29 cellular contexts compared by ENCODE assay signal in genomic region chr15:98142584-98142983, GRCh38.
DNase-seq lines count a peak whose midpoint lies in the region; ATAC-seq, FAIRE-seq and TF ChIP-seq lines count a peak whose summit lies in the region.
"Had no signal": no experiment of that assay in that cellular context is flagged by ENCODE, and none has a peak within 500 bp of the region (broad histone marks: within the 10 kb centered on the region; RNA-seq: fewer than 3 reads in every experiment).

No MANE protein-coding gene starts in this region.

- H3K9me3 ChIP-seq in DOHH2 (ENCODE audit: control insufficient read depth, insufficient read depth, low read length) (no peaks in the 10 kb centered on the region), Karpas-422 (ENCODE audit: low read length) (peaks cover 9% of the 10 kb centered on the region; the same call in 1 of the 2 replicates), H1 (ENCODE audit: insufficient read depth in 2 of 2, low read depth in 1 of 2, low read length in 1 of 2) (no peaks in the 10 kb centered on the region)
- H3K9me3 ChIP-seq in CD4-positive, alpha-beta T cell (ENCODE audit: control insufficient read depth, low read length), result no peaks in the 10 kb centered on the region
- H3K9me3 ChIP-seq: heart right ventricle, prostate gland, testis had no signal

- H3K79me1 ChIP-seq in H1 (ENCODE audit: low read depth, low read length), result no peaks in the 10 kb centered on the region

- H2AFZ ChIP-seq in Karpas-422 (ENCODE audit: low read length), result no peak overlapping the region
- H2AFZ ChIP-seq in H1 (ENCODE audit: low read length), result no peak overlapping the region

- TF ChIP-seq CTCF in DOHH2 (IDR thresholded peaks at IDR 0.05; ENCODE audit: low read depth, low read length, poor library complexity, severe bottlenecking), result peak; percentile 17
- TF ChIP-seq CTCF in H1 (IDR thresholded peaks at IDR 0.05; ENCODE audit: control extremely low read depth in 1 of 3, insufficient read depth in 1 of 3, low read depth in 1 of 3, low read length in 3 of 3), result peak; percentile 68 to 74 (median 72)
- TF ChIP-seq CTCF in nephron progenitor cell (IDR thresholded peaks at IDR 0.05), result peak; percentile 19
- TF ChIP-seq CTCF in CD4-positive, alpha-beta T cell (IDR thresholded peaks at IDR 0.05), result no peak

- no peak for ATAC-seq in CD4-positive, alpha-beta T cell (ENCODE audit: poor library complexity)
- no peak for ATAC-seq in HG02678 (IDR thresholded peaks at IDR 0.05; ENCODE audit: unreplicated experiment)
- ATAC-seq: activated CD4-positive, alpha-beta T cell treated with anti-CD3 and anti-CD28 coated beads for 36 hours; activated T-cell treated with anti-CD3 and anti-CD28 coated beads, Interleukin-2, amount 50 U/mL, for 4 hours; heart right ventricle; left ventricle myocardium superior; stimulated activated memory B cell treated with anti-CD40 and anti-IgM and Interleukin-4, amounts not matched to agents 10 μg/mL and 1 μg/mL and 100 μg/mL, for 72 hours had no signal

- no peak overlapping the region for H4K5ac ChIP-seq in H1 (ENCODE audit: insufficient read length, low read depth, low read length)

- intact Hi-C loops in CD4-positive, alpha-beta T cell (cut with DNase I, micrococcal nuclease), result loop anchor here in 1 of 2 experiments (10.0 kb wide), 1 partner anchor 422 kb away; no protein-coding TSS in a partner anchor

- H2AK5ac ChIP-seq in H1 (ENCODE audit: low read depth, low read length), result no peak overlapping the region

- no peak for FAIRE-seq in H1 (lab: Jason Lieb, UNC)
- FAIRE-seq: GM12891, TTC549 had no signal

- no peak overlapping the region for H3K27ac Mint-ChIP-seq in nephron progenitor cell
- H3K27ac Mint-ChIP-seq in CD4-positive, alpha-beta T cell, result no peak overlapping the region
- H3K27ac Mint-ChIP-seq: activated CD4-positive, alpha-beta T cell treated with anti-CD3 and anti-CD28 coated beads for 36 hours; stimulated activated memory B cell treated with anti-CD40 and anti-IgM and Interleukin-4, amounts not matched to agents 10 μg/mL and 1 μg/mL and 100 μg/mL, for 72 hours had no signal

- WGBS in H1 (ENCODE audit: extremely low coverage in 1 of 2, insufficient coverage in 1 of 2, insufficient read length in 1 of 2, insufficient replicate concordance in 2 of 2, low coverage in 1 of 2, low lambda C conversion rate in 2 of 2, missing lambda C conversion rate in 1 of 2), 2 experiments, result 66% methylated on average over 2 of the region's 2 CpGs; no CpG with 5 or more reads in 1 of the 2 experiments

- no peak overlapping the region for H2BK20ac ChIP-seq in H1 (ENCODE audit: low read length)

- no peak overlapping the region for H3K4me3 ChIP-seq in DOHH2 (ENCODE audit: low read length)
- no peak overlapping the region for H3K4me3 ChIP-seq in Karpas-422 (ENCODE audit: low read length)
- no peak overlapping the region for H3K4me3 ChIP-seq in H1 (ENCODE audit: extremely low read depth in 1 of 4, insufficient read depth in 2 of 4, low read depth in 3 of 4, low read length in 4 of 4)
- H3K4me3 ChIP-seq: coronary artery, heart right ventricle, prostate gland, testis had no signal

- peaks cover 15% of the 10 kb centered on the region for H3K4me1 Mint-ChIP-seq in nephron progenitor cell
- peaks cover 10% of the 10 kb centered on the region for H3K4me1 Mint-ChIP-seq in CD4-positive, alpha-beta T cell (ENCODE audit: low read depth)
- H3K4me1 Mint-ChIP-seq: neural crest cell had no signal

- H3K9me3 Mint-ChIP-seq in nephron progenitor cell, result no peaks in the 10 kb centered on the region
- no peaks in the 10 kb centered on the region for H3K9me3 Mint-ChIP-seq in CD4-positive, alpha-beta T cell
- H3K9me3 Mint-ChIP-seq: activated T-cell treated with anti-CD3 and anti-CD28 coated beads, Interleukin-2, amount 50 U/mL, for 4 hours; neural crest cell; stimulated activated memory B cell treated with anti-CD40 and anti-IgM and Interleukin-4, amounts not matched to agents 10 μg/mL and 1 μg/mL and 100 μg/mL, for 72 hours had no signal

- H3K9ac ChIP-seq in Karpas-422 (ENCODE audit: low read length), result no peak overlapping the region
- no peak overlapping the region for H3K9ac ChIP-seq in H1 (replicated peaks in 1 of 4; ENCODE audit: extremely low read depth in 1 of 4, low read depth in 3 of 4, low read length in 3 of 4)

- H3K23me2 ChIP-seq in H1 (ENCODE audit: low read depth, low read length), result no peaks in the 10 kb centered on the region; the same call in 1 of the 2 replicates

- CTCF ChIA-PET in H1 (lab: Charles Lee; ENCODE audit: partially characterized antibody), result interaction anchor here (0.7 to 4.7 kb wide), 29 partner anchors 9 to 551 kb away, joined by 3 to 46 read pairs (median 3); no protein-coding TSS in a partner anchor
- CTCF ChIA-PET in CD4-positive, alpha-beta T cell (lab: Charles Lee), result no interaction called here

- H4K8ac ChIP-seq in H1 (ENCODE audit: extremely low read depth, insufficient read depth, low read length), result no peak overlapping the region

- H3K4ac ChIP-seq in H1 (replicated peaks; ENCODE audit: insufficient read length, low read depth, low read length), result no peak overlapping the region

- TF ChIP-seq EP300 in H1 (IDR thresholded peaks at IDR 0.05; ENCODE audit: borderline replicate concordance in 1 of 2, low read depth in 2 of 2, low read length in 2 of 2), result no peak

- H3K27me3 ChIP-seq in DOHH2 (ENCODE audit: control insufficient read depth, low read length), result no peaks in the 10 kb centered on the region
- H3K27me3 ChIP-seq in Karpas-422 (ENCODE audit: low read length), result no peaks in the 10 kb centered on the region
- 0 out of 7 replicates have a peak, but pooled peaks cover 0 to 3% (median 0%) of the 10 kb centered on the region in 4 experiments for H3K27me3 ChIP-seq in H1 (replicated peaks in 1 of 4; ENCODE audit: control insufficient read depth in 3 of 4, extremely low read depth in 1 of 4, insufficient read depth in 3 of 4, low read length in 3 of 4)
- H3K27me3 ChIP-seq in CD4-positive, alpha-beta T cell (ENCODE audit: control insufficient read depth, insufficient read depth, low read length), result no peaks in the 10 kb centered on the region
- H3K27me3 ChIP-seq: testis had no signal

- H3K9me2 ChIP-seq in DOHH2 (replicated peaks; ENCODE audit: control insufficient read depth, low read length) (no peaks in the 10 kb centered on the region), Karpas-422 (replicated peaks; ENCODE audit: insufficient read depth, low read length) (no peaks in the 10 kb centered on the region)

- no peak overlapping the region for H3K4me3 Mint-ChIP-seq in nephron progenitor cell
- no peak overlapping the region for H3K4me3 Mint-ChIP-seq in CD4-positive, alpha-beta T cell
- H3K4me3 Mint-ChIP-seq: activated CD4-positive, alpha-beta T cell treated with anti-CD3 and anti-CD28 coated beads for 36 hours; activated T-cell treated with anti-CD3 and anti-CD28 coated beads, Interleukin-2, amount 50 U/mL, for 4 hours; neural crest cell; stimulated activated memory B cell treated with anti-CD40 and anti-IgM and Interleukin-4, amounts not matched to agents 10 μg/mL and 1 μg/mL and 100 μg/mL, for 72 hours had no signal

- H3K79me2 ChIP-seq in DOHH2 (ENCODE audit: control insufficient read depth, low read length) (no peaks in the 10 kb centered on the region), Karpas-422 (ENCODE audit: low read length) (no peaks in the 10 kb centered on the region), H1 (ENCODE audit: control insufficient read depth in 1 of 2, insufficient read depth in 2 of 2, low read length in 2 of 2) (no peaks in the 10 kb centered on the region)

- no peak for TF ChIP-seq POLR2A in H1 (IDR thresholded peaks at IDR 0.05; ENCODE audit: control extremely low read depth in 1 of 2, low read depth in 2 of 2, low read length in 2 of 2)

- H3K27ac ChIP-seq in DOHH2 (ENCODE audit: low read depth, low read length) (no peak overlapping the region), Karpas-422 (ENCODE audit: low read length) (no peak overlapping the region), H1 (ENCODE audit: low read depth, low read length) (no peak overlapping the region)
- H3K27ac ChIP-seq in CD4-positive, alpha-beta T cell (ENCODE audit: low read depth, low read length), result no peak overlapping the region
- H3K27ac ChIP-seq: coronary artery, heart right ventricle, HL-60, prostate gland, testis had no signal

- H2BK5ac ChIP-seq in H1 (ENCODE audit: low read depth, low read length), result no peak overlapping the region

- peaks cover 12% of the 10 kb centered on the region for H3F3A ChIP-seq in DOHH2 (ENCODE audit: control insufficient read depth, insufficient read depth)

- no peak overlapping the region for H3K18ac ChIP-seq in H1 (ENCODE audit: extremely low read depth, low read length)

- TF ChIP-seq RAD21 in H1 (IDR thresholded peaks at IDR 0.05 in 1 of 2, conservative IDR thresholded peaks at IDR 0.05 in 1 of 2; ENCODE audit: low read depth in 2 of 2, low read length in 2 of 2), result peak; percentile 78 to 81

- H4K91ac ChIP-seq in H1 (replicated peaks; ENCODE audit: insufficient read length, low read length), result no peak overlapping the region

- H2BK12ac ChIP-seq in H1 (ENCODE audit: low read depth, low read length), result no peak overlapping the region

- no peak overlapping the region for H3K56ac ChIP-seq in H1 (replicated peaks; ENCODE audit: insufficient read length, low read depth, low read length)

- POLR2A ChIA-PET in H1 (lab: Charles Lee; ENCODE audit: partially characterized antibody), result no interaction called here
- POLR2A ChIA-PET in CD4-positive, alpha-beta T cell (lab: Charles Lee), result no interaction called here

- H3K4me1 ChIP-seq in DOHH2 (ENCODE audit: control insufficient read depth, low read length) (peaks cover 61% of the 10 kb centered on the region), Karpas-422 (ENCODE audit: low read length) (peaks cover 5% of the 10 kb centered on the region), H1 (replicated peaks in 1 of 4; ENCODE audit: control insufficient read depth in 3 of 4, insufficient read depth in 4 of 4, low read length in 3 of 4) (no peaks in the 10 kb centered on the region; a peak in 1 of 7 replicates)
- H3K4me1 ChIP-seq: heart right ventricle, prostate gland, testis had no signal

- no peaks in the 10 kb centered on the region for H3K36me3 Mint-ChIP-seq in nephron progenitor cell (ENCODE audit: low read depth)
- no peaks in the 10 kb centered on the region for H3K36me3 Mint-ChIP-seq in CD4-positive, alpha-beta T cell (ENCODE audit: low read depth)
- H3K36me3 Mint-ChIP-seq: stimulated activated memory B cell treated with anti-CD40 and anti-IgM and Interleukin-4, amounts not matched to agents 10 μg/mL and 1 μg/mL and 100 μg/mL, for 72 hours had no signal

- no peak overlapping the region for H2BK120ac ChIP-seq in H1 (replicated peaks; ENCODE audit: low read depth, low read length)

- H3K27me3 Mint-ChIP-seq in nephron progenitor cell (ENCODE audit: low read depth, poor library complexity), result peaks cover 13% of the 10 kb centered on the region
- no peaks in the 10 kb centered on the region for H3K27me3 Mint-ChIP-seq in CD4-positive, alpha-beta T cell
- H3K27me3 Mint-ChIP-seq: activated CD4-positive, alpha-beta T cell treated with anti-CD3 and anti-CD28 coated beads for 36 hours had no signal

- H4K20me1 ChIP-seq in DOHH2 (ENCODE audit: control insufficient read depth, insufficient read depth, low read depth, low read length) (no peaks in the 10 kb centered on the region), Karpas-422 (ENCODE audit: insufficient read depth, low read depth, low read length) (no peaks in the 10 kb centered on the region), H1 (replicated peaks in 1 of 2; ENCODE audit: control insufficient read depth in 1 of 2, insufficient read depth in 2 of 2, low read length in 2 of 2) (no peaks in the 10 kb centered on the region)

- H2BK15ac ChIP-seq in H1 (ENCODE audit: low read length), result no peak overlapping the region

- H3K36me3 ChIP-seq in DOHH2 (ENCODE audit: control insufficient read depth, low read length) (no peaks in the 10 kb centered on the region), Karpas-422 (ENCODE audit: insufficient read depth, low read length) (no peaks in the 10 kb centered on the region), H1 (ENCODE audit: control insufficient read depth in 2 of 4, insufficient read depth in 4 of 4, low read length in 3 of 4) (no peaks in the 10 kb centered on the region)
- H3K36me3 ChIP-seq: heart right ventricle, prostate gland had no signal

- H3K4me2 ChIP-seq in DOHH2 (ENCODE audit: low read length) (no peak overlapping the region), Karpas-422 (ENCODE audit: low read depth, low read length, poor library complexity, severe bottlenecking) (no peak overlapping the region), H1 (ENCODE audit: insufficient read depth in 1 of 2, low read depth in 2 of 2, low read length in 2 of 2) (no peak overlapping the region)

- DNase-seq in Karpas-422, result peak; percentile 35
- no peak for DNase-seq in H1 (ENCODE audit: low read depth in 1 of 2, low spot score in 2 of 2)
- DNase-seq in nephron progenitor cell, result no peak
- no peak for DNase-seq in CD4-positive, alpha-beta T cell
- DNase-seq in NCI-H146 (lab: John Stamatoyannopoulos, UW), result no peak
- DNase-seq: activated CD4-positive, alpha-beta T cell treated with anti-CD3 and anti-CD28 coated beads for 36 hours; activated CD8-positive, alpha-beta memory T cell treated with anti-CD3 and anti-CD28 coated beads for 24 hours; activated naive CD4-positive, alpha-beta T cell; activated T-cell treated with anti-CD3 and anti-CD28 coated beads, Interleukin-2, amount 50 U/mL, for 4 hours; DMS53; heart right ventricle; IMR-90; left ventricle myocardium superior; NCI-H1436 treated with DMSO at 0.1 percent for 48 hours; NCI-H2171; NCI-H524; SHP77; stimulated activated CD4-positive, alpha-beta T cell treated with anti-CD3 and anti-CD28 coated beads, Interleukin-2, amount 100 ng/mL, for 24 hours; T-helper 1 cell; testis had no signal

- H3K23ac ChIP-seq in H1 (ENCODE audit: insufficient read length), result no peak overlapping the region

- no peak overlapping the region for H3K14ac ChIP-seq in H1 (ENCODE audit: insufficient read length)
